11 cellular contexts compared by ENCODE assay signal in genomic region chr12:27840229-27840999, GRCh38.
A peak's percentile ranks its signal among the peaks of the same experiment; 100 is the strongest.
DNase-seq lines count a peak whose midpoint lies in the region; ATAC-seq and TF ChIP-seq lines count a peak whose summit lies in the region.
"Had no signal": no experiment of that assay in that cellular context is flagged by ENCODE, and none has a peak within 500 bp of the region (broad histone marks: within the 10 kb centered on the region; RNA-seq: fewer than 3 reads in every experiment).

No MANE protein-coding gene starts in this region.

- H3K4me1 ChIP-seq in naive thymus-derived CD4-positive, alpha-beta T cell (ENCODE audit: control insufficient read depth in 2 of 2, insufficient read depth in 2 of 2, low read length in 2 of 2): no peaks in the 10 kb centered on the region

- peak overlapping the region in 1 of 4 donors; percentile 33 for H3K4me3 Mint-ChIP-seq in IgD-negative memory B cell
- no peak overlapping the region for H3K4me3 Mint-ChIP-seq in mesothelial cell of epicardium
- no peak overlapping the region for H3K4me3 Mint-ChIP-seq in naive thymus-derived CD4-positive, alpha-beta T cell

- no peak overlapping the region for H3K27ac ChIP-seq in naive thymus-derived CD4-positive, alpha-beta T cell (ENCODE audit: low read depth, low read length)
- H3K27ac ChIP-seq: SJSA1 had no signal

- no peak overlapping the region for H3K4me3 ChIP-seq in naive thymus-derived CD4-positive, alpha-beta T cell (ENCODE audit: low read length)
- H3K4me3 ChIP-seq: SJSA1 had no signal

- peak; percentile 49 for DNase-seq in SW480 (ENCODE audit: low spot score)
- DNase-seq in mesothelial cell of epicardium (ENCODE audit: low spot score in 2 of 2, unreplicated experiment in 2 of 2): no peak
- no peak for DNase-seq in NCI-H345 treated with DMSO at 0.1 percent for 48 hours (lab: John Stamatoyannopoulos, UW; ENCODE audit: unreplicated experiment)
- no peak for DNase-seq in AG20443 (ENCODE audit: low spot score)
- no peak for DNase-seq in naive thymus-derived CD4-positive, alpha-beta T cell
- DNase-seq: activated T-cell treated with anti-CD3 and anti-CD28 coated beads for 4 hours, NCI-H1092 had no signal

- H3K27ac Mint-ChIP-seq in IgD-negative memory B cell (peak overlapping the region in 2 of 3 donors; percentile 42 to 46), mesothelial cell of epicardium (peak overlapping the region; percentile 48)
- no peak overlapping the region for H3K27ac Mint-ChIP-seq in naive thymus-derived CD4-positive, alpha-beta T cell

- no peaks in the 10 kb centered on the region for H3K9me3 ChIP-seq in naive thymus-derived CD4-positive, alpha-beta T cell (ENCODE audit: control insufficient read depth in 2 of 3, low read length in 3 of 3)
- H3K9me3 ChIP-seq: SJSA1 had no signal

- H3K27me3 Mint-ChIP-seq in IgD-negative memory B cell: peaks cover 4% of the 10 kb centered on the region
- no peaks in the 10 kb centered on the region for H3K27me3 Mint-ChIP-seq in mesothelial cell of epicardium (ENCODE audit: low read depth)
- H3K27me3 Mint-ChIP-seq in naive thymus-derived CD4-positive, alpha-beta T cell: peaks cover 0 to 6% (median 0%) of the 10 kb centered on the region in 5 donors

- peaks cover 8 to 14% (median 9%) of the 10 kb centered on the region in 3 donors for H3K4me1 Mint-ChIP-seq in IgD-negative memory B cell
- H3K4me1 Mint-ChIP-seq in mesothelial cell of epicardium: peaks cover 45% of the 10 kb centered on the region
- no peaks in the 10 kb centered on the region for H3K4me1 Mint-ChIP-seq in naive thymus-derived CD4-positive, alpha-beta T cell

- H3K9me3 Mint-ChIP-seq in IgD-negative memory B cell (no peaks in the 10 kb centered on the region), mesothelial cell of epicardium (peaks cover 6% of the 10 kb centered on the region)
- no peaks in the 10 kb centered on the region for H3K9me3 Mint-ChIP-seq in naive thymus-derived CD4-positive, alpha-beta T cell

- POLR2A ChIA-PET in naive thymus-derived CD4-positive, alpha-beta T cell (lab: Charles Lee): interaction anchor here (0.6 to 0.9 kb wide), 2 partner anchors 60 to 108 kb away, joined by 3 read pairs; no protein-coding TSS in a partner anchor

- H3K36me3 Mint-ChIP-seq in IgD-negative memory B cell (no peaks in the 10 kb centered on the region), mesothelial cell of epicardium (no peaks in the 10 kb centered on the region)
- H3K36me3 Mint-ChIP-seq in naive thymus-derived CD4-positive, alpha-beta T cell: no peaks in the 10 kb centered on the region

- H3K36me3 ChIP-seq in naive thymus-derived CD4-positive, alpha-beta T cell (ENCODE audit: control insufficient read depth in 2 of 3, insufficient read depth in 3 of 3, low read length in 3 of 3): no peaks in the 10 kb centered on the region
- H3K36me3 ChIP-seq: SJSA1 had no signal

- no peak for TF ChIP-seq CTCF in mesothelial cell of epicardium (IDR thresholded peaks at IDR 0.05; ENCODE audit: unreplicated experiment)

- peak; percentile 53 for ATAC-seq in GM18517 (IDR thresholded peaks at IDR 0.05; ENCODE audit: unreplicated experiment)
- ATAC-seq in activated CD4-positive, CD25-positive, alpha-beta regulatory T cell treated with anti-CD3 and anti-CD28 coated beads, Interleukin-2, amount 50 U/mL, for 24 hours: no peak
- ATAC-seq in naive thymus-derived CD4-positive, alpha-beta T cell: no peak

- intact Hi-C loops in naive thymus-derived CD4-positive, alpha-beta T cell (cut with micrococcal nuclease): no loop called here

- no peaks in the 10 kb centered on the region for H3K27me3 ChIP-seq in naive thymus-derived CD4-positive, alpha-beta T cell (ENCODE audit: control insufficient read depth in 2 of 2, insufficient read depth in 2 of 2, low read length in 2 of 2)
- H3K27me3 ChIP-seq: SJSA1 had no signal

- CTCF ChIA-PET in naive thymus-derived CD4-positive, alpha-beta T cell (lab: Charles Lee): no interaction called here

Comparison
In these comparisons a context has a peak if more than half of its experiments do, and no peak if none do; other contexts are left out.
1. H3K27ac Mint-ChIP-seq: peak in IgD-negative memory B cell (2 of 3) and mesothelial cell of epicardium (single experiment); none in naive thymus-derived CD4-positive, alpha-beta T cell (0 of 9).